Comparison of ENCODE assay signal across 13 cellular contexts in the genomic region with DNA sequence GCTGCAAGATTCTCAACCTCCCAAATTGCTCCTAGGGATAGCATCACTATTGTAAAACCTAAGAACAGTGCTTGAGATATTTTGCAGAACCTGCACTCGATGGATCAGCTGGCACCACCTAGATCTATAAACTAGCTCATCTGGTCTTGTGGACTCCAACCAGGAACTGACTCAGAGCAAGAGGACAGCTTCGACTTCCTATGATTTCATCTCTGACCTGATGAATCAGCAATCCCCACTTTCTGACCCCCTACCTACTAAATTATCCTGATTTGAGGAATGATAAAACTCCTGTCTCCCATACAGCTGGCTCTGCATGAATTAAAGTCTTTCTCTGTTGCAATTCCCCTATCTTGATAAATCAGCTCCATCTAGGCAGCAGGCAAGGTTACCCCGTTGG.
DNase-seq lines count a peak whose midpoint lies in the region; ATAC-seq, FAIRE-seq and TF ChIP-seq lines count a peak whose summit lies in the region.
"Had no signal": no experiment of that assay in that cellular context is flagged by ENCODE, and none has a peak within 500 bp of the region (broad histone marks: within the 10 kb centered on the region; RNA-seq: fewer than 3 reads in every experiment).

No MANE protein-coding gene starts in this region.

- H3K4me2 ChIP-seq in astrocyte (ENCODE audit: low read length), result peak overlapping the region; percentile 52
- H3K4me2 ChIP-seq: BLaER1 had no signal

- no peak overlapping the region for H2AFZ ChIP-seq in astrocyte (ENCODE audit: low read depth, low read length)

- no peaks in the 10 kb centered on the region for H3K79me2 ChIP-seq in astrocyte (ENCODE audit: insufficient read depth, low read length)

- H3K36me3 ChIP-seq in astrocyte (ENCODE audit: insufficient read depth, low read length), result no peaks in the 10 kb centered on the region
- H3K36me3 ChIP-seq in kidney epithelial cell (ENCODE audit: control insufficient read depth, insufficient read depth, low read length), result no peaks in the 10 kb centered on the region
- H3K36me3 ChIP-seq: BLaER1, sigmoid colon had no signal

- TF ChIP-seq CTCF in astrocyte (IDR thresholded peaks at IDR 0.05; ENCODE audit: insufficient read depth, low read depth, low read length), result no peak
- TF ChIP-seq CTCF in kidney epithelial cell (IDR thresholded peaks at IDR 0.05; ENCODE audit: insufficient read depth, low read length, poor library complexity, severe bottlenecking), result no peak
- TF ChIP-seq CTCF in natural killer cell (IDR thresholded peaks at IDR 0.05), result no peak

- DNase-seq in AG08395 (ENCODE audit: low spot score) (peak; percentile 38), HT-29 (ENCODE audit: low spot score) (peak; percentile 55), astrocyte (ENCODE audit: low read depth) (peak; percentile 87), kidney epithelial cell (ENCODE audit: low read depth) (peak; percentile 52), NCI-H1436 (lab: John Stamatoyannopoulos, UW) (no peak), natural killer cell (no peak)
- DNase-seq: activated CD8-positive, alpha-beta memory T cell treated with anti-CD3 and anti-CD28 coated beads, Interleukin-2, amount 10 ng/mL, durations not matched to agents 7 days and 5 days; amniotic stem cell; effector CD8-positive, alpha-beta T cell; sigmoid colon had no signal

- H3K4me1 ChIP-seq in astrocyte (ENCODE audit: insufficient read depth, low read length), result peaks cover 11% of the 10 kb centered on the region
- H3K4me1 ChIP-seq: BLaER1 had no signal

- intact Hi-C loops in natural killer cell (cut with micrococcal nuclease), result no loop called here

- no peaks in the 10 kb centered on the region for H3K36me3 Mint-ChIP-seq in astrocyte (ENCODE audit: low read depth, unreplicated experiment)
- H3K36me3 Mint-ChIP-seq in natural killer cell, result no peaks in the 10 kb centered on the region
- H3K36me3 Mint-ChIP-seq: activated CD8-positive, alpha-beta memory T cell treated with anti-CD3 and anti-CD28 coated beads, Interleukin-2, amount 10 ng/mL, durations not matched to agents 7 days and 5 days had no signal

- no peaks in the 10 kb centered on the region for H4K20me1 ChIP-seq in astrocyte (ENCODE audit: insufficient read depth, low read length)
- H4K20me1 ChIP-seq: BLaER1 had no signal

- H3K27ac Mint-ChIP-seq in astrocyte (ENCODE audit: unreplicated experiment) (no peak overlapping the region), natural killer cell (no peak overlapping the region)
- H3K27ac Mint-ChIP-seq: activated CD8-positive, alpha-beta memory T cell treated with anti-CD3 and anti-CD28 coated beads, Interleukin-2, amount 10 ng/mL, durations not matched to agents 7 days and 5 days had no signal

- no peak overlapping the region for H3K27ac ChIP-seq in astrocyte (ENCODE audit: low read depth, low read length)
- H3K27ac ChIP-seq: BLaER1 had no signal

- H3K27me3 Mint-ChIP-seq in astrocyte (ENCODE audit: low read depth, unreplicated experiment), result no peaks in the 10 kb centered on the region
- peaks cover 0 to 7% of the 10 kb centered on the region in 2 donors for H3K27me3 Mint-ChIP-seq in natural killer cell (ENCODE audit: low read depth in 2 of 2)
- H3K27me3 Mint-ChIP-seq: activated CD8-positive, alpha-beta memory T cell treated with anti-CD3 and anti-CD28 coated beads, Interleukin-2, amount 10 ng/mL, durations not matched to agents 7 days and 5 days had no signal

- ATAC-seq in HG03469 (IDR thresholded peaks at IDR 0.05; ENCODE audit: unreplicated experiment), result no peak
- ATAC-seq in HG03135 (IDR thresholded peaks at IDR 0.05; ENCODE audit: unreplicated experiment), result no peak
- ATAC-seq in natural killer cell, result no peak
- ATAC-seq: activated CD8-positive, alpha-beta memory T cell treated with anti-CD3 and anti-CD28 coated beads, Interleukin-2, amount 10 ng/mL, durations not matched to agents 7 days and 5 days had no signal

- H3K4me3 ChIP-seq in astrocyte (ENCODE audit: insufficient read depth, low read depth, low read length) (no peak overlapping the region), kidney epithelial cell (ENCODE audit: low read depth, low read length) (no peak overlapping the region)
- H3K4me3 ChIP-seq: BLaER1, sigmoid colon had no signal

- no peak overlapping the region for H3K4me3 Mint-ChIP-seq in astrocyte (ENCODE audit: unreplicated experiment)
- H3K4me3 Mint-ChIP-seq in natural killer cell, result no peak overlapping the region
- H3K4me3 Mint-ChIP-seq: activated CD8-positive, alpha-beta memory T cell treated with anti-CD3 and anti-CD28 coated beads, Interleukin-2, amount 10 ng/mL, durations not matched to agents 7 days and 5 days had no signal

- H3K9me3 Mint-ChIP-seq in astrocyte (ENCODE audit: unreplicated experiment) (no peaks in the 10 kb centered on the region), natural killer cell (no peaks in the 10 kb centered on the region)

- FAIRE-seq in astrocyte (lab: Jason Lieb, UNC), result peak; percentile 97

- H3K4me1 Mint-ChIP-seq in astrocyte (ENCODE audit: low read depth, unreplicated experiment) (peaks cover 5% of the 10 kb centered on the region), natural killer cell (no peaks in the 10 kb centered on the region)
- H3K4me1 Mint-ChIP-seq: activated CD8-positive, alpha-beta memory T cell treated with anti-CD3 and anti-CD28 coated beads, Interleukin-2, amount 10 ng/mL, durations not matched to agents 7 days and 5 days had no signal

- H3K9ac ChIP-seq in astrocyte (ENCODE audit: low read length), result no peak overlapping the region
- H3K9ac ChIP-seq: BLaER1 had no signal

- H3K27me3 ChIP-seq in astrocyte (ENCODE audit: insufficient read depth, low read length) (no peaks in the 10 kb centered on the region), kidney epithelial cell (ENCODE audit: control insufficient read depth, insufficient read depth, low read length) (no peaks in the 10 kb centered on the region)
- H3K27me3 ChIP-seq: BLaER1, sigmoid colon had no signal

- no peaks in the 10 kb centered on the region for H3K9me3 ChIP-seq in astrocyte (ENCODE audit: insufficient read depth, low read depth, low read length)
- H3K9me3 ChIP-seq: BLaER1, sigmoid colon had no signal

Comparison
In these comparisons a context has a peak if more than half of its experiments do, and no peak if none do; other contexts are left out.
1. DNase-seq: peak in AG08395 (single experiment), HT-29 (single experiment), astrocyte (single experiment) and kidney epithelial cell (single experiment); none in NCI-H1436 (single experiment) and natural killer cell (single experiment).